9 cellular contexts compared by ENCODE assay signal in genomic region chr1:2561898-2562895, GRCh38. TPM values are rescaled to one million over a fixed set of nuclear protein-coding genes. Genes with fewer than 3 reads are reported as not detected.
DNase-seq lines count a peak whose midpoint lies in the region; ATAC-seq, FAIRE-seq and TF ChIP-seq lines count a peak whose summit lies in the region.
"Had no signal": no experiment of that assay in that cellular context is flagged by ENCODE, and none has a peak within 500 bp of the region (broad histone marks: within the 10 kb centered on the region; RNA-seq: fewer than 3 reads in every experiment).

No MANE protein-coding gene starts in this region.

- H3K9me3 ChIP-seq in A673 (ENCODE audit: low read depth, low read length, poor library complexity, severe bottlenecking) (no peaks in the 10 kb centered on the region), keratinocyte (ENCODE audit: control insufficient read depth, low read depth, low read length) (no peaks in the 10 kb centered on the region)

- no peak overlapping the region for H3K4me2 ChIP-seq in keratinocyte (ENCODE audit: control insufficient read depth, extremely low read depth, insufficient read depth, low read depth, low read length)

- no peak for DNase-seq in A673 (ENCODE audit: low spot score)
- no peak for DNase-seq in GM12865 (ENCODE audit: low read depth)
- DNase-seq in UCSD-AML1 (lab: John Stamatoyannopoulos, UW; ENCODE audit: unreplicated experiment): peak; percentile 32
- no peak for DNase-seq in keratinocyte (ENCODE audit: low read depth, low spot score)
- DNase-seq in NCI-H2227 (lab: John Stamatoyannopoulos, UW; ENCODE audit: unreplicated experiment): no peak
- DNase-seq in HEK293T (ENCODE audit: extremely low spot score): no peak
- no peak for DNase-seq in SK-N-DZ (ENCODE audit: low spot score)
- DNase-seq: activated CD8-positive, alpha-beta memory T cell treated with anti-CD3 and anti-CD28 coated beads, Interleukin-2, amount 50 U/mL, for 4 hours had no signal

- no peak for FAIRE-seq in keratinocyte (lab: Jason Lieb, UNC)

- H3K4me3 ChIP-seq in A673 (ENCODE audit: low read depth, low read length, poor library complexity, severe bottlenecking) (no peak overlapping the region), GM12865 (ENCODE audit: low read depth, low read length) (no peak overlapping the region), keratinocyte (ENCODE audit: control insufficient read depth in 2 of 3, extremely low read depth in 1 of 3, insufficient read depth in 2 of 3, low read depth in 1 of 3, low read length in 3 of 3) (no peak overlapping the region)

- H4K20me1 ChIP-seq in keratinocyte (ENCODE audit: control insufficient read depth, extremely low read depth, insufficient read depth, low read length): no peaks in the 10 kb centered on the region

- dilution Hi-C loops in keratinocyte (cut with MboI; ENCODE audit: extremely low pct_ligation_motif_present, low sequenced_read_pairs): no loop called here

- H3K4me1 ChIP-seq in A673 (ENCODE audit: insufficient read depth, low read length, poor library complexity, severe bottlenecking) (no peaks in the 10 kb centered on the region), keratinocyte (ENCODE audit: control insufficient read depth, extremely low read depth, insufficient read depth, low read length) (no peaks in the 10 kb centered on the region)

- TF ChIP-seq CTCF in A673 (conservative IDR thresholded peaks at IDR 0.05; ENCODE audit: low read depth, low read length) (peak; percentile 28; the same call in 1 of the 2 replicates), GM12865 (IDR thresholded peaks at IDR 0.05; ENCODE audit: insufficient read depth, low read depth, low read length, missing control alignments) (peak; percentile 65), keratinocyte (optimal IDR thresholded peaks at IDR 0.05 in 1 of 3, IDR thresholded peaks at IDR 0.05 in 1 of 3, conservative IDR thresholded peaks at IDR 0.05 in 1 of 3; ENCODE audit: extremely low read depth in 1 of 3, insufficient read depth in 2 of 3, low read length in 3 of 3) (peak; percentile 32 to 74 (median 49))

- H3K79me2 ChIP-seq in keratinocyte (ENCODE audit: control insufficient read depth, insufficient read depth, low read length): no peaks in the 10 kb centered on the region

- no TSS peak for BruUV-seq in A673 (replicated peaks; lab: Mats Ljungman, UMichigan)

- intact Hi-C loops in A673 (cut with micrococcal nuclease; ENCODE audit: unreplicated experiment): no loop called here

- no peaks in the 10 kb centered on the region for H3K36me3 ChIP-seq in A673 (ENCODE audit: insufficient read depth, low read length, poor library complexity, severe bottlenecking)
- H3K36me3 ChIP-seq in keratinocyte (ENCODE audit: control insufficient read depth in 2 of 2, extremely low read depth in 1 of 2, insufficient read depth in 2 of 2, low read length in 2 of 2): no peaks in the 10 kb centered on the region

- H2AFZ ChIP-seq in keratinocyte (ENCODE audit: control insufficient read depth, low read length): no peak overlapping the region

- CTCF ChIA-PET in A673 (lab: Charles Lee) (no interaction called here), HEK293T (lab: Yijun Ruan, JAX) (interaction anchor here (0.8 to 1.2 kb wide), 2 partner anchors 12 to 110 kb away, joined by 3 to 6 read pairs; no protein-coding TSS in a partner anchor)

- no peak for ATAC-seq in GM21717 (IDR thresholded peaks at IDR 0.05; ENCODE audit: unreplicated experiment)

- no peak overlapping the region for H3K9ac ChIP-seq in keratinocyte (ENCODE audit: control insufficient read depth, extremely low read depth, insufficient read depth, low read length)

- H3K27me3 ChIP-seq in A673 (replicated peaks; ENCODE audit: insufficient read depth, low read depth, low read length, poor library complexity): peaks cover 3% of the 10 kb centered on the region
- peaks cover 21% of the 10 kb centered on the region for H3K27me3 ChIP-seq in keratinocyte (ENCODE audit: control insufficient read depth, extremely low read depth, insufficient read depth, low read length)

- POLR2A ChIA-PET in A673 (lab: Charles Lee; ENCODE audit: low non-redundant PET) (no interaction called here), HEK293T (lab: Yijun Ruan, JAX) (interaction anchor here (1.3 to 1.5 kb wide), 3 partner anchors 15 to 36 kb away, joined by 3 to 5 read pairs (median 4); partner anchors contain the start of gene PANK4)

- no peaks in the 10 kb centered on the region for H3K9me1 ChIP-seq in keratinocyte (ENCODE audit: control insufficient read depth, extremely low read depth, insufficient read depth, low read length)

- H3K27ac ChIP-seq in A673 (ENCODE audit: low read depth, low read length, poor library complexity, severe bottlenecking) (no peak overlapping the region), keratinocyte (ENCODE audit: control insufficient read depth, insufficient read depth, low read length) (no peak overlapping the region)

TF ChIP-seq in HEK293T, 16 proteins besides CTCF, POLR2A, EP300 and RAD21:
- TF ChIP-seq NFRKB (IDR thresholded peaks at IDR 0.05) (no peak), ZNF384 (IDR thresholded peaks at IDR 0.05) (no peak), PKNOX1 (IDR thresholded peaks at IDR 0.05) (no peak)

RNA-seq across cellular contexts. Expression of gene TNFRSF14, which starts 6.0 kb away (rescaled TPM):
- total RNA-seq in A673 (2021): 4.6 and 7.6 TPM in 2 replicates
- 5.2 to 10.9 TPM (median 7.5 TPM) in 3 replicates for polyA plus RNA-seq in keratinocyte
- polyA plus RNA-seq in keratinocyte (2011; ENCODE audit: low read depth): 1.9 TPM
- polyA plus RNA-seq in keratinocyte (2011; cell fraction: cytosol; rRNA removed): 3.4 and 9.2 TPM in 2 replicates
- polyA plus RNA-seq in keratinocyte (2011; cell fraction: nucleus; rRNA removed): 29.2 and 48.7 TPM in 2 replicates
- 6.7 and 8.1 TPM in 2 replicates for polyA plus RNA-seq in keratinocyte (2012; ENCODE audit: low replicate concordance)
- 3.9 to 11.4 TPM (median 6.5 TPM) in 3 replicates for polyA minus RNA-seq in keratinocyte
- 8.6 TPM for polyA minus RNA-seq in keratinocyte (2011; cell fraction: cytosol; rRNA and poly(A)+ RNA removed)
- 5.9 and 7.4 TPM in 2 replicates for polyA minus RNA-seq in keratinocyte (2011; cell fraction: nucleus; rRNA and poly(A)+ RNA removed)
- polyA plus RNA-seq in SK-N-DZ (2014; cell fraction: cytosol; rRNA removed): 0.49 TPM in 1 of 2 replicates, not detected in the other
- 1.2 and 1.4 TPM in 2 replicates for polyA plus RNA-seq in SK-N-DZ (2014; cell fraction: nucleus; rRNA removed)

RNA-seq across cellular contexts. Expression of gene PRXL2B, which starts 24.4 kb away (rescaled TPM):
- 34.8 and 41.0 TPM in 2 replicates for total RNA-seq in A673 (2021)
- polyA plus RNA-seq in keratinocyte: 11.4 to 18.6 TPM (median 16.8 TPM) in 3 replicates
- 4.8 TPM for polyA plus RNA-seq in keratinocyte (2011; ENCODE audit: low read depth)
- 15.9 and 23.0 TPM in 2 replicates for polyA plus RNA-seq in keratinocyte (2011; cell fraction: cytosol; rRNA removed)
- polyA plus RNA-seq in keratinocyte (2011; cell fraction: nucleus; rRNA removed): 22.6 and 25.1 TPM in 2 replicates
- 5.9 and 23.1 TPM in 2 replicates for polyA plus RNA-seq in keratinocyte (2012; ENCODE audit: low replicate concordance)
- 11.2 to 15.5 TPM (median 13.1 TPM) in 3 replicates for polyA minus RNA-seq in keratinocyte
- 20.9 TPM for polyA minus RNA-seq in keratinocyte (2011; cell fraction: cytosol; rRNA and poly(A)+ RNA removed)
- 8.9 and 10.9 TPM in 2 replicates for polyA minus RNA-seq in keratinocyte (2011; cell fraction: nucleus; rRNA and poly(A)+ RNA removed)
- polyA plus RNA-seq in SK-N-DZ (2014; cell fraction: cytosol; rRNA removed): 18.7 and 24.5 TPM in 2 replicates
- 22.0 and 36.4 TPM in 2 replicates for polyA plus RNA-seq in SK-N-DZ (2014; cell fraction: nucleus; rRNA removed)

RNA-seq across cellular contexts. Expression of gene HES5, which starts 32.1 kb away (rescaled TPM):
- total RNA-seq in A673 (2021): not detected in 2 replicates
- 0.33 to 0.44 TPM (median 0.37 TPM) in 3 replicates for polyA plus RNA-seq in keratinocyte
- polyA plus RNA-seq in keratinocyte (2011; ENCODE audit: low read depth): 0.75 TPM
- polyA plus RNA-seq in keratinocyte (2011; cell fraction: cytosol; rRNA removed): 0.16 TPM in 2 replicates
- 0.43 and 0.46 TPM in 2 replicates for polyA plus RNA-seq in keratinocyte (2011; cell fraction: nucleus; rRNA removed)
- polyA plus RNA-seq in keratinocyte (2012; ENCODE audit: low replicate concordance): 0.33 and 2.0 TPM in 2 replicates
- polyA minus RNA-seq in keratinocyte: 0.72 to 2.0 TPM (median 1.0 TPM) in 3 replicates
- 11.1 TPM for polyA minus RNA-seq in keratinocyte (2011; cell fraction: cytosol; rRNA and poly(A)+ RNA removed)
- 0.47 and 2.1 TPM in 2 replicates for polyA minus RNA-seq in keratinocyte (2011; cell fraction: nucleus; rRNA and poly(A)+ RNA removed)
- polyA plus RNA-seq in SK-N-DZ (2014; cell fraction: cytosol; rRNA removed): not detected in 2 replicates
- polyA plus RNA-seq in SK-N-DZ (2014; cell fraction: nucleus; rRNA removed): not detected in 2 replicates

RNA-seq across cellular contexts. Expression of gene PANK4, which starts 35.8 kb away (rescaled TPM):
- 45.6 and 53.6 TPM in 2 replicates for total RNA-seq in A673 (2021)
- 14.5 to 15.7 TPM (median 14.8 TPM) in 3 replicates for polyA plus RNA-seq in keratinocyte
- 9.0 TPM for polyA plus RNA-seq in keratinocyte (2011; ENCODE audit: low read depth)
- 5.7 and 7.6 TPM in 2 replicates for polyA plus RNA-seq in keratinocyte (2011; cell fraction: cytosol; rRNA removed)
- 27.9 and 28.9 TPM in 2 replicates for polyA plus RNA-seq in keratinocyte (2011; cell fraction: nucleus; rRNA removed)
- 14.0 and 15.0 TPM in 2 replicates for polyA plus RNA-seq in keratinocyte (2012; ENCODE audit: low replicate concordance)
- 13.7 to 21.6 TPM (median 14.6 TPM) in 3 replicates for polyA minus RNA-seq in keratinocyte
- polyA minus RNA-seq in keratinocyte (2011; cell fraction: cytosol; rRNA and poly(A)+ RNA removed): 35.5 TPM
- 17.4 and 21.3 TPM in 2 replicates for polyA minus RNA-seq in keratinocyte (2011; cell fraction: nucleus; rRNA and poly(A)+ RNA removed)
- polyA plus RNA-seq in SK-N-DZ (2014; cell fraction: cytosol; rRNA removed): 19.0 and 27.4 TPM in 2 replicates
- polyA plus RNA-seq in SK-N-DZ (2014; cell fraction: nucleus; rRNA removed): 86.5 and 95.1 TPM in 2 replicates
